33 cellular contexts compared by ENCODE assay signal in genomic region chr1:54843449-54843848, GRCh38. TPM values are rescaled to one million over a fixed set of nuclear protein-coding genes. Genes with fewer than 3 reads are reported as not detected.
"Had no signal": no experiment of that assay in that cellular context is flagged by ENCODE, and none has a peak within 500 bp of the region (broad histone marks: within the 10 kb centered on the region; RNA-seq: fewer than 3 reads in every experiment).

No MANE protein-coding gene starts in this region.

- H3K27ac ChIP-seq: neural progenitor cell, ovary, parathyroid adenoma, psoas muscle, skin epidermis, spleen, suprapubic skin, testis, tibial artery, transverse colon, upper lobe of right lung, vagina had no signal

- DNase-seq: natural killer cell; occipital lobe; ovary; posterior cingulate gyrus; psoas muscle; right cardiac atrium; spleen; stimulated activated CD4-positive, alpha-beta T cell treated with anti-CD3 and anti-CD28 coated beads, Interleukin-12 subunit alpha, Interleukin-12 subunit beta, amount 100 ng/mL, for 4 hours; stimulated activated CD4-positive, alpha-beta T cell treated with anti-CD3 and anti-CD28 coated beads, Interleukin-1b, Interleukin-23, amount 100 ng/mL, for 48 hours; stimulated activated CD4-positive, alpha-beta T cell treated with anti-CD3 and anti-CD28 coated beads, Interleukin-4, amount 100 ng/mL, for 1 hour; stimulated activated CD4-positive, alpha-beta T cell treated with anti-CD3 and anti-CD28 coated beads, Interleukin-4, amount 100 ng/mL, for 4 hours; stimulated activated CD8-positive, alpha-beta memory T cell treated with anti-CD3 and anti-CD28 coated beads, Interleukin-4, amount 100 ng/mL, for 48 hours; stimulated activated naive CD4-positive, alpha-beta T cell; stimulated activated naive CD8-positive, alpha-beta T cell treated with anti-CD3 and anti-CD28 coated beads, Interleukin-15, amount 100 ng/mL, for 72 hours; stimulated activated naive CD8-positive, alpha-beta T cell treated with anti-CD3 and anti-CD28 coated beads, Interleukin-15, Interleukin-2, amounts not matched to agents 100 U/mL and 50 U/mL, for 24 hours; substantia nigra; testis; transverse colon had no signal

- H3K9me3 Mint-ChIP-seq: natural killer cell; nephron; neural progenitor cell; stimulated activated memory B cell treated with anti-CD40 and anti-IgM and Interleukin-4, amounts not matched to agents 10 μg/mL and 1 μg/mL and 100 μg/mL, for 72 hours; stimulated activated naive CD8-positive, alpha-beta T cell treated with anti-CD3 and anti-CD28 coated beads, Interleukin-15, amount 100 ng/mL, for 72 hours; type B pancreatic cell had no signal

- H3K36me3 Mint-ChIP-seq: natural killer cell, type B pancreatic cell had no signal

- H3K4me3 Mint-ChIP-seq: natural killer cell; nephron; neural progenitor cell; stimulated activated memory B cell treated with anti-CD40 and anti-IgM and Interleukin-4, amounts not matched to agents 10 μg/mL and 1 μg/mL and 100 μg/mL, for 72 hours; stimulated activated naive CD8-positive, alpha-beta T cell treated with anti-CD3 and anti-CD28 coated beads, Interleukin-15, amount 100 ng/mL, for 72 hours; type B pancreatic cell had no signal

- H3K27ac Mint-ChIP-seq: natural killer cell; nephron; neural progenitor cell; progenitor cell of endocrine pancreas; stimulated activated memory B cell treated with anti-CD40 and anti-IgM and Interleukin-4, amounts not matched to agents 10 μg/mL and 1 μg/mL and 100 μg/mL, for 72 hours; type B pancreatic cell had no signal

- H3K4me1 Mint-ChIP-seq: nephron; neural progenitor cell; stimulated activated memory B cell treated with anti-CD40 and anti-IgM and Interleukin-4, amounts not matched to agents 10 μg/mL and 1 μg/mL and 100 μg/mL, for 72 hours; stimulated activated naive CD8-positive, alpha-beta T cell treated with anti-CD3 and anti-CD28 coated beads, Interleukin-15, amount 100 ng/mL, for 72 hours had no signal

- H3K27me3 Mint-ChIP-seq: progenitor cell of endocrine pancreas; stimulated activated memory B cell treated with anti-CD40 and anti-IgM and Interleukin-4, amounts not matched to agents 10 μg/mL and 1 μg/mL and 100 μg/mL, for 72 hours; stimulated activated naive CD8-positive, alpha-beta T cell treated with anti-CD3 and anti-CD28 coated beads, Interleukin-15, amount 100 ng/mL, for 72 hours; type B pancreatic cell had no signal

- ATAC-seq: natural killer cell; psoas muscle; right cardiac atrium; sciatic nerve; stimulated activated memory B cell treated with anti-CD40 and anti-IgM and Interleukin-4, amounts not matched to agents 10 μg/mL and 1 μg/mL and 100 μg/mL, for 72 hours; stimulated activated naive CD8-positive, alpha-beta T cell treated with anti-CD3 and anti-CD28 coated beads, Interleukin-15, amount 100 ng/mL, for 72 hours; stimulated activated naive CD8-positive, alpha-beta T cell treated with anti-CD3 and anti-CD28 coated beads, Interleukin-15, Interleukin-2, amounts not matched to agents 100 U/mL and 50 U/mL, for 24 hours; upper lobe of right lung had no signal

- H3K36me3 ChIP-seq: neural progenitor cell, ovary, transverse colon, upper lobe of right lung, vagina had no signal

- H3K27me3 ChIP-seq: neural progenitor cell, ovary, spleen, suprapubic skin, testis, tibial artery, transverse colon, upper lobe of right lung, vagina had no signal

- H3K4me1 ChIP-seq: neural progenitor cell, parathyroid adenoma, psoas muscle, spleen, testis, tibial artery, transverse colon, upper lobe of right lung, vagina had no signal

- H3K9me3 ChIP-seq: ovary, psoas muscle, suprapubic skin, testis, tibial artery, transverse colon, upper lobe of right lung, vagina had no signal

- H3K4me3 ChIP-seq: neural progenitor cell, ovary, psoas muscle, skin epidermis, smooth muscle cell, spleen, suprapubic skin, testis, tibial artery, transverse colon, upper lobe of right lung, vagina had no signal

- H3K9ac ChIP-seq: neural progenitor cell, parathyroid adenoma had no signal

RNA-seq across cellular contexts. Expression of gene TTC22, which starts 42.3 kb away (rescaled TPM):
- total RNA-seq: osteoblast had no signal
- polyA plus RNA-seq: neural cell had no signal
